Comparison of ENCODE assay signal across 8 cellular contexts in the genomic region with DNA sequence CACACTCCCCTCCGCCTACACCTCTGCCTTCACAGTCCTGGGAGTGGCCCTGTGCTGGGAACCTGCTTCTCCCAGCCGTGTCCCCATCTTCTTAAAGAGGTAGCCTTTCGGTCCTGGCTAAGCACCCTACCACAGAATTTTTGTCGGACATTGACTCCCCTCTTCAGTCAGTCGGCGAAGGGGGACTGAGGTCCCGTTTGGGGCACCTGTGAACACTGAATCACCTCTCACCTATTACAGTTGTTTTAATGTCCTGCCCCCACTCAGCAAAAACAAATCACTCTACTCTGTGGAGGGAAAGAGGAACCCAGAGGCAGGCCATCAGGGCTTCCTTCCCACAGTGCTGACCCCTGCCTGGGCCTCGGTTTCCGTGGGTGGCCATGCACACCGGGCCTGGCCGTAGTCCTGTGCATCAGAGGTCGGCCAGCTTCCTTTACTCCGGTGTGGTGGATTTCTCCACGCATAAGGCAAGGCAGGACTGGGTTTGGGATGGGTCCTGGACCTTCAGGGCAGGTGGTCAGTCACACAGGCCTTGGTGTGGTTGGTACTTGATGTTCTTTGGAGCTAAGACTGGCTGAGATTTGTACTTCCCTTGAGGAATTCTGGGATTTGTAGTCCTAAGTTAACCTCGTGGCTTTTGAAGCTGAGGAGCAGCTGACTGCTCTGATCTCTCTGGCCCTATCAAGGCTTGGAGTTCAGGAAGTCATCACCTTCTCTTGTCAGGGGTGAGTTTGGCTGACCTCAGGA. TPM values are rescaled to one million over a fixed set of nuclear protein-coding genes. Genes with fewer than 3 reads are reported as not detected.
DNase-seq lines count a peak whose midpoint lies in the region; ATAC-seq and TF ChIP-seq lines count a peak whose summit lies in the region.

No MANE protein-coding gene starts in this region.

- H3K4me1 Mint-ChIP-seq in activated T-cell treated with anti-CD3 and anti-CD28 coated beads, Interleukin-2, amount 50 U/mL, for 72 hours (ENCODE audit: low read depth), result peaks cover 61% of the 10 kb centered on the region
- H3K4me1 Mint-ChIP-seq in activated T-helper 17 cell treated with anti-CD3 and anti-CD28 coated beads, Interleukin-2, amount 50 U/mL, for 72 hours, result peaks cover 49% of the 10 kb centered on the region
- H3K4me1 Mint-ChIP-seq in neural crest cell, result peaks cover 42% of the 10 kb centered on the region

- no peak for ATAC-seq in activated T-cell treated with anti-CD3 and anti-CD28 coated beads, Interleukin-2, amount 50 U/mL, for 72 hours (replicated peaks in 1 of 2)
- ATAC-seq in activated T-helper 17 cell treated with anti-CD3 and anti-CD28 coated beads, Interleukin-2, amount 50 U/mL, for 72 hours (replicated peaks), result no peak
- peak; percentile 28 for ATAC-seq in foreskin keratinocyte
- ATAC-seq in HG02763 (IDR thresholded peaks at IDR 0.05; ENCODE audit: unreplicated experiment), result no peak

- no peak for TF ChIP-seq CTCF in foreskin keratinocyte (conservative IDR thresholded peaks at IDR 0.05)
- TF ChIP-seq CTCF in neural crest cell (conservative IDR thresholded peaks at IDR 0.05), result no peak

- H3K27ac ChIP-seq in foreskin keratinocyte, result peak overlapping the region; percentile 73

- peaks cover 58% of the 10 kb centered on the region for H3K4me1 ChIP-seq in foreskin keratinocyte

- no peaks in the 10 kb centered on the region for H3K27me3 ChIP-seq in foreskin keratinocyte

- H3K9me3 Mint-ChIP-seq in activated T-cell treated with anti-CD3 and anti-CD28 coated beads, Interleukin-2, amount 50 U/mL, for 72 hours, result no peaks in the 10 kb centered on the region
- H3K9me3 Mint-ChIP-seq in activated T-helper 17 cell treated with anti-CD3 and anti-CD28 coated beads, Interleukin-2, amount 50 U/mL, for 72 hours, result no peaks in the 10 kb centered on the region
- no peaks in the 10 kb centered on the region for H3K9me3 Mint-ChIP-seq in neural crest cell

- H3K36me3 Mint-ChIP-seq in activated T-cell treated with anti-CD3 and anti-CD28 coated beads, Interleukin-2, amount 50 U/mL, for 72 hours (ENCODE audit: insufficient read depth in 2 of 2), result peaks cover 10 to 16% of the 10 kb centered on the region in 2 donors
- H3K36me3 Mint-ChIP-seq in activated T-helper 17 cell treated with anti-CD3 and anti-CD28 coated beads, Interleukin-2, amount 50 U/mL, for 72 hours (ENCODE audit: low read depth), result peaks cover 40% of the 10 kb centered on the region
- peaks cover 7% of the 10 kb centered on the region for H3K36me3 Mint-ChIP-seq in neural crest cell (ENCODE audit: low read depth)

- peak overlapping the region; percentile 90 to 92 for H3K4me3 Mint-ChIP-seq in activated T-cell treated with anti-CD3 and anti-CD28 coated beads, Interleukin-2, amount 50 U/mL, for 72 hours
- H3K4me3 Mint-ChIP-seq in activated T-helper 17 cell treated with anti-CD3 and anti-CD28 coated beads, Interleukin-2, amount 50 U/mL, for 72 hours, result peak overlapping the region; percentile 81
- H3K4me3 Mint-ChIP-seq in neural crest cell, result peak overlapping the region; percentile 92

- no peak for DNase-seq in activated T-cell treated with anti-CD3 and anti-CD28 coated beads, Interleukin-2, amount 50 U/mL, for 72 hours
- DNase-seq in activated T-cell treated with anti-CD3 and anti-CD28 coated beads, Interleukin-2, amount 50 U/mL, for 48 hours, result no peak
- DNase-seq in M059J (ENCODE audit: low read depth) (peak; percentile 55), foreskin keratinocyte (peak; percentile 18 to 48), neural crest cell (ENCODE audit: low read depth, low spot score) (no peak), KG1 (lab: John Stamatoyannopoulos, UW) (no peak)

- H3K27me3 Mint-ChIP-seq in activated T-cell treated with anti-CD3 and anti-CD28 coated beads, Interleukin-2, amount 50 U/mL, for 72 hours (ENCODE audit: low read depth), result no peaks in the 10 kb centered on the region
- H3K27me3 Mint-ChIP-seq in activated T-helper 17 cell treated with anti-CD3 and anti-CD28 coated beads, Interleukin-2, amount 50 U/mL, for 72 hours, result no peaks in the 10 kb centered on the region
- H3K27me3 Mint-ChIP-seq in neural crest cell (ENCODE audit: low read depth), result peaks cover 5% of the 10 kb centered on the region

- H3K27ac Mint-ChIP-seq in activated T-cell treated with anti-CD3 and anti-CD28 coated beads, Interleukin-2, amount 50 U/mL, for 72 hours, result peak overlapping the region; percentile 83
- peak overlapping the region; percentile 72 for H3K27ac Mint-ChIP-seq in activated T-helper 17 cell treated with anti-CD3 and anti-CD28 coated beads, Interleukin-2, amount 50 U/mL, for 72 hours
- peak overlapping the region; percentile 81 for H3K27ac Mint-ChIP-seq in neural crest cell (ENCODE audit: unreplicated experiment)

RNA-seq across cellular contexts. Expression of gene FAM131A, which starts 0.7 kb away (rescaled TPM):
- 1 to 10 TPM; 6.6 to 7.6 TPM for total RNA-seq in activated T-cell treated with anti-CD3 and anti-CD28 coated beads, Interleukin-2, amount 50 U/mL, for 72 hours
- 14.1 and 24.6 TPM in 2 replicates for total RNA-seq in M059J (2014; rRNA removed; shearing (Covaris generic))
- 1 to 10 TPM; 2.5 to 6.7 TPM for total RNA-seq in activated T-helper 17 cell treated with anti-CD3 and anti-CD28 coated beads, Interleukin-2, amount 50 U/mL, for 72 hours
- 13.3 and 14.6 TPM in 2 replicates for total RNA-seq in foreskin keratinocyte
- polyA plus RNA-seq in foreskin keratinocyte, result 11.6 and 11.7 TPM in 2 replicates
- total RNA-seq in neural crest cell, result 17.4 and 19.7 TPM in 2 replicates

RNA-seq across cellular contexts. Expression of gene EIF4G1, which starts 22.3 kb away (rescaled TPM):
- 100 to 1,000 TPM; 274 to 305 TPM for total RNA-seq in activated T-cell treated with anti-CD3 and anti-CD28 coated beads, Interleukin-2, amount 50 U/mL, for 72 hours
- 231 and 422 TPM in 2 replicates for total RNA-seq in M059J (2014; rRNA removed; shearing (Covaris generic))
- total RNA-seq in activated T-helper 17 cell treated with anti-CD3 and anti-CD28 coated beads, Interleukin-2, amount 50 U/mL, for 72 hours, result 100 to 1,000 TPM; 242 to 551 TPM
- total RNA-seq in foreskin keratinocyte, result 467 and 485 TPM in 2 replicates
- 344 and 350 TPM in 2 replicates for polyA plus RNA-seq in foreskin keratinocyte
- total RNA-seq in neural crest cell, result 520 and 529 TPM in 2 replicates

RNA-seq across cellular contexts. Expression of gene CLCN2, which starts 24.7 kb away (rescaled TPM):
- 1 to 10 TPM; 3.1 to 3.9 TPM for total RNA-seq in activated T-cell treated with anti-CD3 and anti-CD28 coated beads, Interleukin-2, amount 50 U/mL, for 72 hours
- total RNA-seq in M059J (2014; rRNA removed; shearing (Covaris generic)), result 2.5 and 4.9 TPM in 2 replicates
- total RNA-seq in activated T-helper 17 cell treated with anti-CD3 and anti-CD28 coated beads, Interleukin-2, amount 50 U/mL, for 72 hours, result 10 to 100 TPM in 1 of 2 donors, 1 to 10 TPM in 1; 9.5 to 13.7 TPM
- 4.7 and 5.4 TPM in 2 replicates for total RNA-seq in foreskin keratinocyte
- 3.8 and 3.9 TPM in 2 replicates for polyA plus RNA-seq in foreskin keratinocyte
- 23.6 and 27.8 TPM in 2 replicates for total RNA-seq in neural crest cell

RNA-seq across cellular contexts. Expression of gene POLR2H, which starts 24.9 kb away (rescaled TPM):
- 10 to 100 TPM; 86.9 to 93.6 TPM for total RNA-seq in activated T-cell treated with anti-CD3 and anti-CD28 coated beads, Interleukin-2, amount 50 U/mL, for 72 hours
- total RNA-seq in M059J (2014; rRNA removed; shearing (Covaris generic)), result 162 and 196 TPM in 2 replicates
- 100 to 1,000 TPM; 156 to 183 TPM for total RNA-seq in activated T-helper 17 cell treated with anti-CD3 and anti-CD28 coated beads, Interleukin-2, amount 50 U/mL, for 72 hours
- 81.0 and 92.9 TPM in 2 replicates for total RNA-seq in foreskin keratinocyte
- polyA plus RNA-seq in foreskin keratinocyte, result 116 and 138 TPM in 2 replicates
- total RNA-seq in neural crest cell, result 94.5 and 98.9 TPM in 2 replicates

RNA-seq across cellular contexts. Expression of gene PSMD2, which starts 37.6 kb away (rescaled TPM):
- total RNA-seq in activated T-cell treated with anti-CD3 and anti-CD28 coated beads, Interleukin-2, amount 50 U/mL, for 72 hours, result 100 to 1,000 TPM; 169 to 184 TPM
- 902 and 1,026 TPM in 2 replicates for total RNA-seq in M059J (2014; rRNA removed; shearing (Covaris generic))
- 100 to 1,000 TPM; 143 to 311 TPM for total RNA-seq in activated T-helper 17 cell treated with anti-CD3 and anti-CD28 coated beads, Interleukin-2, amount 50 U/mL, for 72 hours
- total RNA-seq in foreskin keratinocyte (838 and 935 TPM in 2 replicates), neural crest cell (359 and 378 TPM in 2 replicates)
- 551 and 627 TPM in 2 replicates for polyA plus RNA-seq in foreskin keratinocyte

Comparison
In these comparisons a context has a peak if more than half of its experiments do, and no peak if none do; other contexts are left out.
1. DNase-seq: peak in M059J (single experiment) and foreskin keratinocyte (2 of 2); none in activated T-cell treated with anti-CD3 and anti-CD28 coated beads, Interleukin-2, amount 50 U/mL, for 72 hours (0 of 2), activated T-cell treated with anti-CD3 and anti-CD28 coated beads, Interleukin-2, amount 50 U/mL, for 48 hours (0 of 2), neural crest cell (single experiment) and KG1 (single experiment).
2. Peak in every context shown above with its lines, with median percentiles within 50 percentile points of each other: H3K27ac Mint-ChIP-seq and H3K4me3 Mint-ChIP-seq.